13 cellular contexts compared by ENCODE assay signal in the genomic region with DNA sequence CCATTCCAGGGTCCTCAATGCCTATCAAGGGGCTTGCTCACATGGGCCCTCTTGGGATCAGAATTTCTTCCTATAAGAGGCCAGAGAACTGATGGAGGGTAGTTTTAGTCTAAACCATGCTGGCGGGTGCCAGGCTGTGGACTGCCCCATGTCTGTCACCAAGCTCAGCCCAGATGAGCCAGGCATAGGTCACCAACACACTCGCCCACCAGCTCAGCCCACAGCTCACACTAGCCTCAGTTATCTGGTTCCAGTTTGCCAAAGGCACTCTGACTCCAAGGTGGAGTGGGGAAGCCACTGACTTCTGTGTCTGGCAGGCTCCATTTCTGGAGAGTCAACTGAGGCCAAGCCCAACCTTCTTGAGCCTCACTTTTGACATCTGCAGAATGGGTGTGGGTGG. TPM values are rescaled to one million over a fixed set of nuclear protein-coding genes. Genes with fewer than 3 reads are reported as not detected.
A peak's percentile ranks its signal among the peaks of the same experiment; 100 is the strongest.
DNase-seq lines count a peak whose midpoint lies in the region; ATAC-seq and TF ChIP-seq lines count a peak whose summit lies in the region.
"Had no signal": no experiment of that assay in that cellular context is flagged by ENCODE, and none has a peak within 500 bp of the region (broad histone marks: within the 10 kb centered on the region; RNA-seq: fewer than 3 reads in every experiment).

No MANE protein-coding gene starts in this region.

- H3K36me3 ChIP-seq in right atrium auricular region (no peaks in the 10 kb centered on the region), ascending aorta (no peaks in the 10 kb centered on the region), tibial artery (no peaks in the 10 kb centered on the region)
- H3K36me3 ChIP-seq: BLaER1 treated with 17β-estradiol and CSF1 and Interleukin-3, amounts not matched to agents 10 nM and 100 nM had no signal

- no peak for TF ChIP-seq CTCF in right atrium auricular region (IDR thresholded peaks at IDR 0.05)
- TF ChIP-seq CTCF in ascending aorta (IDR thresholded peaks at IDR 0.05), result no peak
- no peak for TF ChIP-seq CTCF in dorsolateral prefrontal cortex (IDR thresholded peaks at IDR 0.05 in 54 of 56, conservative IDR thresholded peaks at IDR 0.05 in 2 of 56; ENCODE audit: low read depth in 1 of 56, partially characterized antibody in 56 of 56)
- no peak for TF ChIP-seq CTCF in tibial artery (IDR thresholded peaks at IDR 0.05)

- H3K4me3 ChIP-seq in right atrium auricular region (no peak overlapping the region), ascending aorta (no peak overlapping the region), dorsolateral prefrontal cortex (no peak overlapping the region), tibial artery (no peak overlapping the region)
- H3K4me3 ChIP-seq: BLaER1 treated with 17β-estradiol and CSF1 and Interleukin-3, amounts not matched to agents 10 nM and 100 nM had no signal

- H3K27me3 ChIP-seq in right atrium auricular region (no peaks in the 10 kb centered on the region), ascending aorta (no peaks in the 10 kb centered on the region), dorsolateral prefrontal cortex (no peaks in the 10 kb centered on the region), tibial artery (no peaks in the 10 kb centered on the region)
- H3K27me3 ChIP-seq: BLaER1 treated with 17β-estradiol and CSF1 and Interleukin-3, amounts not matched to agents 10 nM and 100 nM had no signal

- H3K9me3 ChIP-seq in right atrium auricular region, result no peaks in the 10 kb centered on the region
- H3K9me3 ChIP-seq in ascending aorta, result no peaks in the 10 kb centered on the region
- H3K9me3 ChIP-seq in tibial artery, result no peaks in the 10 kb centered on the region
- H3K9me3 ChIP-seq: BLaER1 treated with 17β-estradiol and CSF1 and Interleukin-3, amounts not matched to agents 10 nM and 100 nM had no signal

- H3K27ac ChIP-seq in right atrium auricular region, result peak overlapping the region; percentile 83 to 90
- peak overlapping the region; percentile 82 to 93 for H3K27ac ChIP-seq in ascending aorta
- H3K27ac ChIP-seq in dorsolateral prefrontal cortex, result peak overlapping the region in 54 of 59 donors; percentile 3 to 87 (median 71)
- H3K27ac ChIP-seq in tibial artery, result peak overlapping the region; percentile 89 to 90
- H3K27ac ChIP-seq: BLaER1 treated with 17β-estradiol and CSF1 and Interleukin-3, amounts not matched to agents 10 nM and 100 nM had no signal

- H3K4me1 ChIP-seq in right atrium auricular region (peaks cover 0 to 66% of the 10 kb centered on the region in 2 donors), ascending aorta (peaks cover 20 to 46% of the 10 kb centered on the region in 2 donors), tibial artery (peaks cover 0 to 59% (median 43%) of the 10 kb centered on the region in 4 donors)

- intact Hi-C loops in left ventricle myocardium superior (cut with micrococcal nuclease), result no loop called here
- intact Hi-C loops in ascending aorta (cut with DNase I), result loop anchor here (5.0 kb wide), 1 partner anchor 118 kb away; no protein-coding TSS in a partner anchor
- intact Hi-C loops in dorsolateral prefrontal cortex (cut with DNase I), result no loop called here
- intact Hi-C loops in tibial artery (cut with DNase I; ENCODE audit: low total_unique reads), result no loop called here

- no peak for ATAC-seq in left ventricle myocardium superior
- ATAC-seq: HCT116 had no signal

- DNase-seq in right atrium auricular region (ENCODE audit: low spot score), result no peak
- no peak for DNase-seq in left ventricle myocardium superior
- no peak for DNase-seq in ascending aorta (ENCODE audit: low spot score in 2 of 2)
- no peak for DNase-seq in dorsolateral prefrontal cortex
- DNase-seq in tibial artery, result no peak
- DNase-seq in HPDE6-E6E7 (ENCODE audit: extremely low spot score), result no peak
- no peak for DNase-seq in NCI-H2081 (lab: John Stamatoyannopoulos, UW)
- DNase-seq: ACHN; CD4-positive, CD25-positive, alpha-beta regulatory T cell; DMS53; GF-D8 had no signal

RNA-seq across cellular contexts. Expression of gene INSYN1, which starts 50.7 kb away (rescaled TPM):
- total RNA-seq in right atrium auricular region, result 10 to 100 TPM; 32.7 to 68.5 TPM
- 168 TPM for total RNA-seq in left ventricle myocardium superior
- total RNA-seq in ascending aorta, result 13.0 TPM
- total RNA-seq in dorsolateral prefrontal cortex, result 100 to 1,000 TPM in 55 of 120 experiments, 10 to 100 TPM in 65; 39.7 to 181 (median 97.6) TPM
- total RNA-seq: CD4-positive, CD25-positive, alpha-beta regulatory T cell had no signal
